In genomic region chr10:69392481-69393000, GRCh38 we compare ENCODE assay signal across 8 cellular contexts. TPM values are rescaled to one million over a fixed set of nuclear protein-coding genes. Genes with fewer than 3 reads are reported as not detected.
DNase-seq lines count a peak whose midpoint lies in the region; ATAC-seq and TF ChIP-seq lines count a peak whose summit lies in the region.

No MANE protein-coding gene starts in this region.

- H3K4me3 Mint-ChIP-seq in activated naive CD4-positive, alpha-beta T cell treated with anti-CD3 and anti-CD28 coated beads, Interleukin-2, amount 10 ng/mL, durations not matched to agents 7 days and 5 days = no peak overlapping the region
- no peak overlapping the region for H3K4me3 Mint-ChIP-seq in glutamatergic neuron (ENCODE audit: unreplicated experiment)

- POLR2A ChIA-PET in SK-N-SH (lab: Yijun Ruan, JAX) = interaction anchor here (0.9 kb wide), 1 partner anchor 154 kb away, joined by 3 read pairs; no protein-coding TSS in a partner anchor

- H3K4me3 ChIP-seq in Loucy (ENCODE audit: low read length, poor library complexity, severe bottlenecking) (no peak overlapping the region), SK-N-SH (ENCODE audit: low read depth in 2 of 2, low read length in 1 of 2) (no peak overlapping the region; a peak in 1 of 4 replicates), upper lobe of right lung (no peak overlapping the region)

- no peaks in the 10 kb centered on the region for H3K9me3 Mint-ChIP-seq in activated naive CD4-positive, alpha-beta T cell treated with anti-CD3 and anti-CD28 coated beads, Interleukin-2, amount 10 ng/mL, durations not matched to agents 7 days and 5 days
- H3K9me3 Mint-ChIP-seq in glutamatergic neuron (ENCODE audit: unreplicated experiment) = peaks cover 5% of the 10 kb centered on the region

- peaks cover 13% of the 10 kb centered on the region for H3K4me1 ChIP-seq in Loucy (ENCODE audit: insufficient read depth, low read length, poor library complexity, severe bottlenecking)
- H3K4me1 ChIP-seq in SK-N-SH (ENCODE audit: control insufficient read depth in 1 of 2, insufficient read depth in 2 of 2, low read depth in 1 of 2, low read length in 1 of 2) = peaks cover 8 to 11% of the 10 kb centered on the region in 2 experiments; a peak in 3 of 4 replicates
- peaks cover 3% of the 10 kb centered on the region for H3K4me1 ChIP-seq in upper lobe of right lung

- H3K9me2 ChIP-seq in Loucy (replicated peaks; ENCODE audit: low read depth, low read length) = no peaks in the 10 kb centered on the region
- H3K9me2 ChIP-seq in SK-N-SH = no peaks in the 10 kb centered on the region

- H3K36me3 Mint-ChIP-seq in activated naive CD4-positive, alpha-beta T cell treated with anti-CD3 and anti-CD28 coated beads, Interleukin-2, amount 10 ng/mL, durations not matched to agents 7 days and 5 days = peaks cover 61% of the 10 kb centered on the region
- no peaks in the 10 kb centered on the region for H3K36me3 Mint-ChIP-seq in glutamatergic neuron (ENCODE audit: unreplicated experiment)

- H3K27ac Mint-ChIP-seq in activated naive CD4-positive, alpha-beta T cell treated with anti-CD3 and anti-CD28 coated beads, Interleukin-2, amount 10 ng/mL, durations not matched to agents 7 days and 5 days = peak overlapping the region; percentile 84
- H3K27ac Mint-ChIP-seq in glutamatergic neuron (ENCODE audit: unreplicated experiment) = peak overlapping the region; percentile 92

- H3K79me2 ChIP-seq in Loucy (ENCODE audit: insufficient read depth, low read length) (no peaks in the 10 kb centered on the region), SK-N-SH (ENCODE audit: insufficient read depth) (no peaks in the 10 kb centered on the region)

- H2AFZ ChIP-seq in Loucy (ENCODE audit: low read length) (no peak overlapping the region), SK-N-SH (ENCODE audit: low read depth) (no peak overlapping the region)

- H3K27ac ChIP-seq in SK-N-SH (ENCODE audit: low read depth in 2 of 2, low read length in 1 of 2) = peak overlapping the region in 1 of 2 experiments; percentile 29; a peak in 1 of 4 replicates
- no peak overlapping the region for H3K27ac ChIP-seq in upper lobe of right lung

- WGBS in SK-N-SH (ENCODE audit: low lambda C conversion rate) = 23% methylated on average over 6 of the region's 7 CpGs

- no peaks in the 10 kb centered on the region for H4K20me1 ChIP-seq in Loucy (ENCODE audit: insufficient read depth, low read length, poor library complexity, severe bottlenecking)
- H4K20me1 ChIP-seq in SK-N-SH (ENCODE audit: insufficient read depth) = no peaks in the 10 kb centered on the region

- H3K27me3 Mint-ChIP-seq in activated naive CD4-positive, alpha-beta T cell treated with anti-CD3 and anti-CD28 coated beads, Interleukin-2, amount 10 ng/mL, durations not matched to agents 7 days and 5 days = no peaks in the 10 kb centered on the region
- peaks cover 3% of the 10 kb centered on the region for H3K27me3 Mint-ChIP-seq in glutamatergic neuron (ENCODE audit: unreplicated experiment)

- H3K4me1 Mint-ChIP-seq in activated naive CD4-positive, alpha-beta T cell treated with anti-CD3 and anti-CD28 coated beads, Interleukin-2, amount 10 ng/mL, durations not matched to agents 7 days and 5 days = peaks cover 35% of the 10 kb centered on the region
- peaks cover 22% of the 10 kb centered on the region for H3K4me1 Mint-ChIP-seq in glutamatergic neuron (ENCODE audit: low read depth, unreplicated experiment)

- H3K9ac ChIP-seq in Loucy (ENCODE audit: low read depth, low read length, poor library complexity, severe bottlenecking) (no peak overlapping the region), SK-N-SH (no peak overlapping the region)

- peak; percentile 98 for TF ChIP-seq RAD21 in SK-N-SH (IDR thresholded peaks at IDR 0.05; ENCODE audit: low read length)

- peak; percentile 77 for ATAC-seq in GM21717 (IDR thresholded peaks at IDR 0.05; ENCODE audit: unreplicated experiment)
- ATAC-seq in upper lobe of right lung = peak; percentile 99

- no peak overlapping the region for H3K4me2 ChIP-seq in Loucy (ENCODE audit: low read depth, low read length, poor library complexity, severe bottlenecking)
- no peak overlapping the region for H3K4me2 ChIP-seq in SK-N-SH

- TF ChIP-seq EP300 in SK-N-SH (IDR thresholded peaks at IDR 0.05; ENCODE audit: borderline replicate concordance in 1 of 2, low read depth in 1 of 2, low read length in 1 of 2) = no peak

- H3F3A ChIP-seq in Loucy (ENCODE audit: low read depth) (no peaks in the 10 kb centered on the region), SK-N-SH (replicated peaks; ENCODE audit: insufficient read depth) (peaks cover 14% of the 10 kb centered on the region)

- H3K36me3 ChIP-seq in Loucy (ENCODE audit: insufficient read depth, low read length) = peaks cover 78% of the 10 kb centered on the region
- H3K36me3 ChIP-seq in SK-N-SH (replicated peaks in 1 of 2; ENCODE audit: control insufficient read depth in 1 of 2, insufficient read depth in 2 of 2, low read length in 1 of 2) = peaks cover 27 to 36% of the 10 kb centered on the region in 2 experiments
- H3K36me3 ChIP-seq in upper lobe of right lung = peaks cover 90% of the 10 kb centered on the region

- intact Hi-C loops in posterior cingulate gyrus (cut with DNase I) = loop anchor here (1.0 kb wide), 1 partner anchor 155 kb away; no protein-coding TSS in a partner anchor
- intact Hi-C loops in upper lobe of right lung (cut with DNase I) = no loop called here

- no peaks in the 10 kb centered on the region for H3K27me3 ChIP-seq in Loucy (ENCODE audit: insufficient read depth, low read length, poor library complexity, severe bottlenecking)
- H3K27me3 ChIP-seq in SK-N-SH (ENCODE audit: insufficient read depth) = no peaks in the 10 kb centered on the region
- no peaks in the 10 kb centered on the region for H3K27me3 ChIP-seq in upper lobe of right lung

- DNase-seq in DMS53 treated with DMSO at 0.1 percent for 48 hours (lab: John Stamatoyannopoulos, UW; ENCODE audit: unreplicated experiment) (peak; percentile 74), SK-N-SH (peak; percentile 87), glutamatergic neuron (peak; percentile 90), posterior cingulate gyrus (peak; percentile 53 to 97 (median 82)), upper lobe of right lung (peak; percentile 88)
- peak; percentile 90 for DNase-seq in activated naive CD4-positive, alpha-beta T cell treated with anti-CD3 and anti-CD28 coated beads, Interleukin-2, amount 10 ng/mL, durations not matched to agents 7 days and 5 days

- H3K9me3 ChIP-seq in Loucy (ENCODE audit: insufficient read depth, low read depth, low read length) = no peaks in the 10 kb centered on the region
- H3K9me3 ChIP-seq in SK-N-SH = no peaks in the 10 kb centered on the region
- H3K9me3 ChIP-seq in upper lobe of right lung = no peaks in the 10 kb centered on the region

- peak; percentile 92 for TF ChIP-seq CTCF in Loucy (conservative IDR thresholded peaks at IDR 0.05; ENCODE audit: low read length)
- TF ChIP-seq CTCF in SK-N-SH (IDR thresholded peaks at IDR 0.05) = peak; percentile 94
- TF ChIP-seq CTCF in glutamatergic neuron (IDR thresholded peaks at IDR 0.05; ENCODE audit: partially characterized antibody, unreplicated experiment) = peak; percentile 92
- TF ChIP-seq CTCF in upper lobe of right lung (IDR thresholded peaks at IDR 0.05) = peak; percentile 95

- CTCF ChIA-PET in SK-N-SH (lab: Yijun Ruan, JAX) = interaction anchor here (0.5 to 7.7 kb wide), 30 partner anchors 11 to 448 kb away, joined by 3 to 105 read pairs (median 4); no protein-coding TSS in a partner anchor
- CTCF ChIA-PET in activated naive CD4-positive, alpha-beta T cell treated with anti-CD3 and anti-CD28 coated beads, Interleukin-2, amount 10 ng/mL, durations not matched to agents 7 days and 5 days (lab: Charles Lee) = interaction anchor here (0.7 to 5.6 kb wide), 13 partner anchors 9 to 300 kb away, joined by 3 to 98 read pairs (median 4); partner anchors contain the start of gene HK1

TF ChIP-seq in SK-N-SH, 30 proteins besides CTCF, POLR2A, EP300 and RAD21:
- TF ChIP-seq SMC3 (IDR thresholded peaks at IDR 0.05; ENCODE audit: low read depth, low read length) (peak; percentile 99), TEAD4 (IDR thresholded peaks at IDR 0.05; ENCODE audit: borderline replicate concordance, insufficient read depth) (no peak), NRF1 (IDR thresholded peaks at IDR 0.05; ENCODE audit: low read depth, low read length) (peak; percentile 36; the same call in 1 of the 2 replicates), JUND (IDR thresholded peaks at IDR 0.05) (no peak), GABPA (IDR thresholded peaks at IDR 0.05; ENCODE audit: low read depth) (no peak), MXI1 (IDR thresholded peaks at IDR 0.05; ENCODE audit: low read depth, low read length) (0 out of 2 replicates have a peak, but pooled peaks have one; percentile 19), CHD2 (IDR thresholded peaks at IDR 0.05; ENCODE audit: low read length, partially characterized antibody) (peak; percentile 65)
TF ChIP-seq in SK-N-SH: peak in this region for 4.

RNA-seq across cellular contexts. Expression of gene TACR2, which starts 24.2 kb away (rescaled TPM):
- polyA plus RNA-seq in SK-N-SH (2012; rRNA removed) = 0.02 and 0.05 TPM in 2 replicates
- polyA plus RNA-seq in SK-N-SH (2012; cell fraction: cytosol; rRNA removed) = 0.03 TPM in 1 of 2 replicates, not detected in the other
- polyA plus RNA-seq in SK-N-SH (2012; cell fraction: nucleus; rRNA removed) = not detected in 2 replicates
- total RNA-seq in glutamatergic neuron (ENCODE audit: unreplicated experiment) (not detected), upper lobe of right lung (0.90 TPM)

RNA-seq across cellular contexts. Expression of gene TSPAN15, which starts 58.7 kb away (rescaled TPM):
- polyA plus RNA-seq in SK-N-SH (2012; rRNA removed) = 8.5 and 13.8 TPM in 2 replicates
- polyA plus RNA-seq in SK-N-SH (2012; cell fraction: cytosol; rRNA removed) = 8.0 and 9.7 TPM in 2 replicates
- 7.3 and 8.3 TPM in 2 replicates for polyA plus RNA-seq in SK-N-SH (2012; cell fraction: nucleus; rRNA removed)
- 49.8 TPM for total RNA-seq in glutamatergic neuron (ENCODE audit: unreplicated experiment)
- 47.3 TPM for total RNA-seq in upper lobe of right lung
